In the genomic region with DNA sequence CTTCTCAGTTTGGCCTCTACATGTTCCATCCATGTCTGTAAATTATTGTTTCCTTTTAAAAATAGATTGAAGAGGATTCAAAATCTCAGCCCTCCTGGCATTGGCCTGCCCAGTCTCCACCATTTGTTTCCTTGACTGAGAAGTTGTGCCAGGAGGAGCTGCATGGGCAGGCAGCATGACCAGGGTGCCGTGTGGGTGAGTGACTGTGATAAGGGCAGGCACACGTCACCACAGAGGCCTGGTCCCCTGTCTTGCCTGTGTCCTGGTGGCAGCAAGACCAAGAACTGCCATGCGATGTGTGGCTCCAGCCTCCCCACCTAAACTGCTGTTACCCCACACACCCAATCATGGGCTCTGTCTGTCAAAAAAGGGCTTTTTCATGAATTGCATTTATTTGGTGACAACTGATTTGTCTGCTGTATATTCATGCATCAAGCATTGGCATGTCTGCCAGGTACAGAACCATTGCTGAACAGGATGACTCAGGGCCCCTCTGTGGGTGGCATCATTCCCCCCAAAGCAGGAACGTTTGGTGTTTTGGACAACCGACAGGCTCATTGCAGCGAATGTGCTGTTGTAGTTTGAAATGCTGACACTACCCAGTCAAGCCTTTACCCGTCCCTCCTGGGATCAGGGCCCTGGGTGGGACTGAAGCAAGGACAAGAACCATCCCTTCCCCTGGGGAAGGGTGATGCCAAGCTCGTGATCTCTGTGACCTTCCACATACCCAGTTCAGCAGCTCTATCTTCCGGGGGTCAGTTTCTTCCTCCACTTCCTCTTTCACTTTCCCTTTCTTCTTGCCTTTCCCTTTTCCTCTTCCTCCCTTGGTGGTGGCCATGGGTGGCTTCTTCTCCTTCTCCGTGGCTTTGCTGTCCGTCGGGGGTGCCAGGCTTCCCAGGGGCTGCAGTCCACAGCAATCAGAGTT, we compare ENCODE assay signal across 17 cellular contexts. TPM values are rescaled to one million over a fixed set of nuclear protein-coding genes. Genes with fewer than 3 reads are reported as not detected.
A peak's percentile ranks its signal among the peaks of the same experiment; 100 is the strongest.
DNase-seq lines count a peak whose midpoint lies in the region; ATAC-seq, FAIRE-seq and TF ChIP-seq lines count a peak whose summit lies in the region.
"Had no signal": no experiment of that assay in that cellular context is flagged by ENCODE, and none has a peak within 500 bp of the region (broad histone marks: within the 10 kb centered on the region; RNA-seq: fewer than 3 reads in every experiment).

No MANE protein-coding gene starts in this region.

- H3K4me3 ChIP-seq in DOHH2 (ENCODE audit: low read length) (peak overlapping the region; percentile 12), mucosa of descending colon (no peak overlapping the region), small intestine (ENCODE audit: low read depth in 1 of 2, low read length in 2 of 2) (no peak overlapping the region)
- H3K4me3 ChIP-seq: body of pancreas, gastroesophageal sphincter, GM23248 had no signal

- H3K9me3 ChIP-seq in DOHH2 (ENCODE audit: control insufficient read depth, insufficient read depth, low read length) (no peaks in the 10 kb centered on the region), mucosa of descending colon (no peaks in the 10 kb centered on the region), small intestine (ENCODE audit: control insufficient read depth, low read depth) (no peaks in the 10 kb centered on the region)
- H3K9me3 ChIP-seq: body of pancreas, gastroesophageal sphincter had no signal

- H3K9me2 ChIP-seq in DOHH2 (replicated peaks; ENCODE audit: control insufficient read depth, low read length): no peaks in the 10 kb centered on the region

- peak overlapping the region; percentile 32 for H3K27ac Mint-ChIP-seq in activated T-helper 17 cell treated with anti-CD3 and anti-CD28 coated beads, Interleukin-2, amount 50 U/mL, for 72 hours
- H3K27ac Mint-ChIP-seq: activated CD4-positive, alpha-beta memory T cell treated with anti-CD3 and anti-CD28 coated beads, Interleukin-2, amount 10 ng/mL, durations not matched to agents 7 days and 5 days had no signal

- H4K20me1 ChIP-seq in DOHH2 (ENCODE audit: control insufficient read depth, insufficient read depth, low read depth, low read length): no peaks in the 10 kb centered on the region

- H3K79me2 ChIP-seq in DOHH2 (ENCODE audit: control insufficient read depth, low read length): no peaks in the 10 kb centered on the region

- TF ChIP-seq CTCF in DOHH2 (IDR thresholded peaks at IDR 0.05; ENCODE audit: low read depth, low read length, poor library complexity, severe bottlenecking): no peak
- TF ChIP-seq CTCF in mucosa of descending colon (IDR thresholded peaks at IDR 0.05): no peak

- H3K27me3 ChIP-seq in DOHH2 (ENCODE audit: control insufficient read depth, low read length) (no peaks in the 10 kb centered on the region; the same call in 1 of the 2 replicates), small intestine (ENCODE audit: control insufficient read depth in 2 of 2, insufficient read depth in 2 of 2, low read length in 2 of 2) (no peaks in the 10 kb centered on the region)
- H3K27me3 ChIP-seq: body of pancreas, gastroesophageal sphincter had no signal

- no peaks in the 10 kb centered on the region for H3F3A ChIP-seq in DOHH2 (ENCODE audit: control insufficient read depth, insufficient read depth)

- intact Hi-C loops in mucosa of descending colon (cut with DNase I, micrococcal nuclease): no loop called here

- DNase-seq in MV-4-11 (lab: John Stamatoyannopoulos, UW): peak; percentile 76
- DNase-seq in mucosa of descending colon: no peak
- DNase-seq in HUDEP-2 (lab: John Stamatoyannopoulos, UW; ENCODE audit: unreplicated experiment in 76 of 76): no peak
- no peak for DNase-seq in small intestine
- DNase-seq: activated CD4-positive, alpha-beta memory T cell treated with anti-CD3 and anti-CD28 coated beads, Interleukin-2, amount 10 ng/mL, durations not matched to agents 7 days and 5 days; activated gamma-delta T cell; body of pancreas; GM23248; naive thymus-derived CD8-positive, alpha-beta T cell; retina had no signal

- ATAC-seq in activated T-helper 17 cell treated with anti-CD3 and anti-CD28 coated beads, Interleukin-2, amount 50 U/mL, for 72 hours (replicated peaks): no peak
- ATAC-seq in mucosa of descending colon (peak; percentile 25), HG02884 (IDR thresholded peaks at IDR 0.05; ENCODE audit: unreplicated experiment) (no peak), GM18870 (IDR thresholded peaks at IDR 0.05; ENCODE audit: unreplicated experiment) (no peak)
- ATAC-seq: body of pancreas; gastroesophageal sphincter; naive thymus-derived CD8-positive, alpha-beta T cell had no signal

- H3K4me3 Mint-ChIP-seq in activated T-helper 17 cell treated with anti-CD3 and anti-CD28 coated beads, Interleukin-2, amount 50 U/mL, for 72 hours: no peak overlapping the region
- H3K4me3 Mint-ChIP-seq: activated CD4-positive, alpha-beta memory T cell treated with anti-CD3 and anti-CD28 coated beads, Interleukin-2, amount 10 ng/mL, durations not matched to agents 7 days and 5 days; stimulated activated naive CD8-positive, alpha-beta T cell treated with anti-CD3 and anti-CD28 coated beads, Interleukin-15, Interleukin-2, amounts not matched to agents 100 ng/mL and 50 ng/mL, for 24 hours had no signal

- H3K27me3 Mint-ChIP-seq in activated T-helper 17 cell treated with anti-CD3 and anti-CD28 coated beads, Interleukin-2, amount 50 U/mL, for 72 hours: peaks cover 11% of the 10 kb centered on the region
- H3K27me3 Mint-ChIP-seq: stimulated activated naive CD8-positive, alpha-beta T cell treated with anti-CD3 and anti-CD28 coated beads, Interleukin-15, Interleukin-2, amounts not matched to agents 100 ng/mL and 50 ng/mL, for 24 hours had no signal

- H3K4me1 ChIP-seq in DOHH2 (ENCODE audit: control insufficient read depth, low read length) (peaks cover 18% of the 10 kb centered on the region), mucosa of descending colon (ENCODE audit: low read depth) (no peaks in the 10 kb centered on the region), small intestine (ENCODE audit: control insufficient read depth in 2 of 2, insufficient read depth in 1 of 2, low read depth in 1 of 2, low read length in 1 of 2) (no peaks in the 10 kb centered on the region)
- H3K4me1 ChIP-seq: body of pancreas, gastroesophageal sphincter had no signal

- H3K36me3 ChIP-seq in DOHH2 (ENCODE audit: control insufficient read depth, low read length): no peaks in the 10 kb centered on the region
- H3K36me3 ChIP-seq in mucosa of descending colon (ENCODE audit: low read depth): no peaks in the 10 kb centered on the region
- H3K36me3 ChIP-seq in small intestine (ENCODE audit: control insufficient read depth in 2 of 2, insufficient read depth in 2 of 2, low read length in 2 of 2): no peaks in the 10 kb centered on the region
- H3K36me3 ChIP-seq: gastroesophageal sphincter had no signal

- WGBS in small intestine, 3 donors: 64 to 71% (median 67%) methylated on average over 12 of the region's 12 CpGs

- FAIRE-seq in small intestine (lab: Jason Lieb, UNC): no peak
- FAIRE-seq: islet of Langerhans had no signal

- no peaks in the 10 kb centered on the region for H3K9me3 Mint-ChIP-seq in activated T-helper 17 cell treated with anti-CD3 and anti-CD28 coated beads, Interleukin-2, amount 50 U/mL, for 72 hours
- H3K9me3 Mint-ChIP-seq: activated CD4-positive, alpha-beta memory T cell treated with anti-CD3 and anti-CD28 coated beads, Interleukin-2, amount 10 ng/mL, durations not matched to agents 7 days and 5 days; naive thymus-derived CD8-positive, alpha-beta T cell; stimulated activated naive CD8-positive, alpha-beta T cell treated with anti-CD3 and anti-CD28 coated beads, Interleukin-15, Interleukin-2, amounts not matched to agents 100 ng/mL and 50 ng/mL, for 24 hours had no signal

- peak overlapping the region; percentile 43; the same call in 1 of the 2 replicates for H3K4me2 ChIP-seq in DOHH2 (ENCODE audit: low read length)

- H3K27ac ChIP-seq in DOHH2 (ENCODE audit: low read depth, low read length) (no peak overlapping the region), small intestine (ENCODE audit: low read depth in 1 of 2, low read length in 1 of 2) (no peak overlapping the region)
- H3K27ac ChIP-seq: body of pancreas, gastroesophageal sphincter, GM23248 had no signal

- no peaks in the 10 kb centered on the region for H3K36me3 Mint-ChIP-seq in activated T-helper 17 cell treated with anti-CD3 and anti-CD28 coated beads, Interleukin-2, amount 50 U/mL, for 72 hours (ENCODE audit: low read depth)
- H3K36me3 Mint-ChIP-seq: naive thymus-derived CD8-positive, alpha-beta T cell had no signal

- H3K4me1 Mint-ChIP-seq in activated T-helper 17 cell treated with anti-CD3 and anti-CD28 coated beads, Interleukin-2, amount 50 U/mL, for 72 hours: peaks cover 5% of the 10 kb centered on the region

RNA-seq across cellular contexts. Expression of a gene that starts 51.6 kb away (rescaled TPM):
- not detected for total RNA-seq in activated T-helper 17 cell treated with anti-CD3 and anti-CD28 coated beads, Interleukin-2, amount 50 U/mL, for 72 hours
- not detected for total RNA-seq in mucosa of descending colon
- under 1 TPM in 1 of 3 donors, not detected in 2; under 0.01 TPM for polyA plus RNA-seq in small intestine
- total RNA-seq: activated CD4-positive, alpha-beta memory T cell treated with anti-CD3 and anti-CD28 coated beads, Interleukin-2, amount 10 ng/mL, durations not matched to agents 7 days and 5 days; body of pancreas; gastroesophageal sphincter; GM23248; naive thymus-derived CD8-positive, alpha-beta T cell had no signal
- polyA plus RNA-seq: GM23248; naive thymus-derived CD8-positive, alpha-beta T cell had no signal

RNA-seq across cellular contexts. Expression of a gene that starts 58.5 kb away (rescaled TPM):
- total RNA-seq in activated T-helper 17 cell treated with anti-CD3 and anti-CD28 coated beads, Interleukin-2, amount 50 U/mL, for 72 hours: 10 to 100 TPM in 1 of 2 donors, 1 to 10 TPM in 1; 9.9 to 10.6 TPM
- total RNA-seq in mucosa of descending colon: 10 to 100 TPM; 34.4 to 42.0 (median 37.5) TPM
- 10 to 100 TPM; 11.0 to 26.8 (median 17.8) TPM for polyA plus RNA-seq in small intestine
